In genomic region chr6:16854986-16855385, GRCh38 we compare ENCODE assay signal across 14 cellular contexts.
DNase-seq lines count a peak whose midpoint lies in the region; ATAC-seq and TF ChIP-seq lines count a peak whose summit lies in the region.
"Had no signal": no experiment of that assay in that cellular context is flagged by ENCODE, and none has a peak within 500 bp of the region (broad histone marks: within the 10 kb centered on the region; RNA-seq: fewer than 3 reads in every experiment).

No MANE protein-coding gene starts in this region.

- no peak for TF ChIP-seq CTCF in astrocyte of the spinal cord (IDR thresholded peaks at IDR 0.05; ENCODE audit: low read depth, low read length)

- POLR2A ChIA-PET in naive thymus-derived CD4-positive, alpha-beta T cell (lab: Charles Lee) = no interaction called here

- in situ Hi-C loops in astrocyte of the spinal cord (cut with HindIII; ENCODE audit: low sequenced_read_pairs) = no loop called here

- ATAC-seq in GM18870 (IDR thresholded peaks at IDR 0.05; ENCODE audit: unreplicated experiment) = peak; percentile 79
- peak; percentile 82 for ATAC-seq in GM21576 (IDR thresholded peaks at IDR 0.05; ENCODE audit: unreplicated experiment)
- ATAC-seq in HG03103 (IDR thresholded peaks at IDR 0.05; ENCODE audit: low read depth, unreplicated experiment) = peak; percentile 72
- ATAC-seq in naive thymus-derived CD4-positive, alpha-beta T cell = no peak

- peaks cover 6 to 45% (median 36%) of the 10 kb centered on the region in 5 donors for H3K27me3 Mint-ChIP-seq in naive thymus-derived CD4-positive, alpha-beta T cell

- H3K27ac Mint-ChIP-seq in naive thymus-derived CD4-positive, alpha-beta T cell = no peak overlapping the region
- H3K27ac Mint-ChIP-seq: activated B cell treated with CpG ODN at 0.5 μM for 24 hours; activated naive CD4-positive, alpha-beta T cell treated with anti-CD3 and anti-CD28 coated beads, Interleukin-2, amount 50 U/mL, for 72 hours had no signal

- intact Hi-C loops in naive thymus-derived CD4-positive, alpha-beta T cell (cut with micrococcal nuclease) = loop anchor here in 1 of 2 donors (10.0 kb wide), 1 partner anchor 100 kb away; no protein-coding TSS in a partner anchor

- H3K36me3 ChIP-seq in naive thymus-derived CD4-positive, alpha-beta T cell (ENCODE audit: control insufficient read depth in 2 of 3, insufficient read depth in 3 of 3, low read length in 3 of 3) = no peaks in the 10 kb centered on the region
- H3K36me3 ChIP-seq: HAP-1 had no signal

- no peaks in the 10 kb centered on the region for H3K27me3 ChIP-seq in naive thymus-derived CD4-positive, alpha-beta T cell (ENCODE audit: control insufficient read depth in 2 of 2, insufficient read depth in 2 of 2, low read length in 2 of 2)

- H3K4me1 Mint-ChIP-seq in naive thymus-derived CD4-positive, alpha-beta T cell = peaks cover 0 to 24% (median 6%) of the 10 kb centered on the region in 7 donors
- H3K4me1 Mint-ChIP-seq: activated B cell treated with CpG ODN at 0.5 μM for 24 hours had no signal

- H3K27ac ChIP-seq in naive thymus-derived CD4-positive, alpha-beta T cell (ENCODE audit: low read depth, low read length) = no peak overlapping the region

- CTCF ChIA-PET in naive thymus-derived CD4-positive, alpha-beta T cell (lab: Charles Lee) = no interaction called here

- H3K4me3 Mint-ChIP-seq in naive thymus-derived CD4-positive, alpha-beta T cell = no peak overlapping the region
- H3K4me3 Mint-ChIP-seq: activated B cell treated with CpG ODN at 0.5 μM for 24 hours, nephron progenitor cell had no signal

- H3K9me3 Mint-ChIP-seq in naive thymus-derived CD4-positive, alpha-beta T cell = peaks cover 0 to 4% (median 0%) of the 10 kb centered on the region in 11 donors
- H3K9me3 Mint-ChIP-seq: activated B cell treated with CpG ODN at 0.5 μM for 24 hours had no signal

- peak; percentile 25 for DNase-seq in astrocyte of the spinal cord (ENCODE audit: low read depth, low spot score)
- no peak for DNase-seq in activated CD4-positive, alpha-beta T cell treated with anti-CD3 and anti-CD28 coated beads, Interleukin-2, amount 50 U/mL, for 4 hours
- no peak for DNase-seq in naive thymus-derived CD4-positive, alpha-beta T cell
- no peak for DNase-seq in GF-D8 (lab: John Stamatoyannopoulos, UW)
- DNase-seq in NCI-H128 (lab: John Stamatoyannopoulos, UW; ENCODE audit: unreplicated experiment) = no peak
- DNase-seq: activated B cell treated with CpG ODN at 0.5 μM for 24 hours; effector CD8-positive, alpha-beta T cell; NCI-H1694 treated with DMSO at 0.1 percent for 48 hours; nephron progenitor cell had no signal

- no peaks in the 10 kb centered on the region for H3K36me3 Mint-ChIP-seq in naive thymus-derived CD4-positive, alpha-beta T cell

- no peaks in the 10 kb centered on the region for H3K9me3 ChIP-seq in naive thymus-derived CD4-positive, alpha-beta T cell (ENCODE audit: control insufficient read depth in 2 of 3, low read length in 3 of 3)
- H3K9me3 ChIP-seq: HAP-1 had no signal

- H3K4me1 ChIP-seq in naive thymus-derived CD4-positive, alpha-beta T cell (ENCODE audit: control insufficient read depth in 2 of 2, insufficient read depth in 2 of 2, low read length in 2 of 2) = no peaks in the 10 kb centered on the region

- H3K4me3 ChIP-seq in astrocyte of the spinal cord (ENCODE audit: low read depth, low read length) = no peak overlapping the region
- no peak overlapping the region for H3K4me3 ChIP-seq in naive thymus-derived CD4-positive, alpha-beta T cell (ENCODE audit: low read length)
- H3K4me3 ChIP-seq: HAP-1 had no signal
